14 cellular contexts compared by ENCODE assay signal in genomic region chr11:111923951-111924350, GRCh38. TPM values are rescaled to one million over a fixed set of nuclear protein-coding genes. Genes with fewer than 3 reads are reported as not detected.
DNase-seq lines count a peak whose midpoint lies in the region; ATAC-seq, FAIRE-seq and TF ChIP-seq lines count a peak whose summit lies in the region.
"Had no signal": no experiment of that assay in that cellular context is flagged by ENCODE, and none has a peak within 500 bp of the region (broad histone marks: within the 10 kb centered on the region; RNA-seq: fewer than 3 reads in every experiment).

No MANE protein-coding gene starts in this region.

- TF ChIP-seq EP300 in tibial nerve (IDR thresholded peaks at IDR 0.05), result no peak

- peaks cover 4% of the 10 kb centered on the region for H3K4me1 ChIP-seq in OCI-LY3 (ENCODE audit: low read length)
- peaks cover 18 to 19% of the 10 kb centered on the region in 2 donors for H3K4me1 ChIP-seq in duodenal mucosa (ENCODE audit: control insufficient read depth in 1 of 2, insufficient read depth in 2 of 2, low read length in 2 of 2)
- H3K4me1 ChIP-seq in neural progenitor cell, result peaks cover 26% of the 10 kb centered on the region
- H3K4me1 ChIP-seq in tibial nerve, result peaks cover 0 to 60% (median 36%) of the 10 kb centered on the region in 4 donors

- intact Hi-C loops in activated T-helper 2 cell treated with anti-CD3 and anti-CD28 coated beads, Interferon-gamma antibody, Interleukin-2, Interleukin-4, amounts not matched to agents 10 μg/mL and 5 μg/mL and 100 μg/mL, durations not matched to agents 14 hours and 24 hours and 36 hours (cut with micrococcal nuclease), result no loop called here

- no peak overlapping the region for H3K27ac ChIP-seq in OCI-LY3 (ENCODE audit: low read length)
- peak overlapping the region; percentile 46 for H3K27ac ChIP-seq in duodenal mucosa (ENCODE audit: low read depth, low read length)
- peak overlapping the region; percentile 40 for H3K27ac ChIP-seq in neural progenitor cell
- peak overlapping the region; percentile 78 to 93 (median 86) for H3K27ac ChIP-seq in tibial nerve

- peaks cover 3% of the 10 kb centered on the region for H3K27me3 Mint-ChIP-seq in neural progenitor cell (ENCODE audit: insufficient read depth, low read depth)
- H3K27me3 Mint-ChIP-seq in activated T-helper 2 cell treated with anti-CD3 and anti-CD28 coated beads, Interferon-gamma antibody, Interleukin-2, Interleukin-4, amounts not matched to agents 10 μg/mL and 5 μg/mL and 100 μg/mL, durations not matched to agents 14 hours and 24 hours and 36 hours (ENCODE audit: low read depth), result peaks cover 14% of the 10 kb centered on the region

- H3K36me3 ChIP-seq in OCI-LY3 (replicated peaks; ENCODE audit: low read depth, low read length), result no peaks in the 10 kb centered on the region
- no peaks in the 10 kb centered on the region for H3K36me3 ChIP-seq in duodenal mucosa (ENCODE audit: control insufficient read depth in 1 of 2, insufficient read depth in 2 of 2, low read length in 2 of 2)
- no peaks in the 10 kb centered on the region for H3K36me3 ChIP-seq in neural progenitor cell
- H3K36me3 ChIP-seq in tibial nerve, result no peaks in the 10 kb centered on the region

- H3K9me3 ChIP-seq in OCI-LY3 (ENCODE audit: insufficient read depth, low read length) (no peaks in the 10 kb centered on the region), duodenal mucosa (ENCODE audit: control insufficient read depth in 1 of 2, low read length in 2 of 2) (no peaks in the 10 kb centered on the region), neural progenitor cell (ENCODE audit: low read depth) (no peaks in the 10 kb centered on the region), tibial nerve (no peaks in the 10 kb centered on the region)

- no peak overlapping the region for H3K4me3 Mint-ChIP-seq in neural progenitor cell
- H3K4me3 Mint-ChIP-seq in activated T-helper 2 cell treated with anti-CD3 and anti-CD28 coated beads, Interferon-gamma antibody, Interleukin-2, Interleukin-4, amounts not matched to agents 10 μg/mL and 5 μg/mL and 100 μg/mL, durations not matched to agents 14 hours and 24 hours and 36 hours (ENCODE audit: low read depth), result no peak overlapping the region
- H3K4me3 Mint-ChIP-seq: activated B cell treated with CpG ODN at 0.5 μM for 24 hours; activated T-helper 1 cell treated with anti-CD3 and anti-CD28 coated beads, Interleukin-12 subunit alpha, Interleukin-12 subunit beta, Interleukin-2, Interleukin-4 antibody, amounts not matched to agents 30 ng/mL and 10 ng/mL and 1 ng/mL, durations not matched to agents 14 hours and 24 hours and 36 hours had no signal

- H3K4me2 ChIP-seq in OCI-LY3 (ENCODE audit: low read length) (no peak overlapping the region), neural progenitor cell (no peak overlapping the region)

- H3K27me3 ChIP-seq in OCI-LY3 (ENCODE audit: low read depth, low read length) (peaks cover 5% of the 10 kb centered on the region; the same call in 1 of the 2 replicates), duodenal mucosa (ENCODE audit: control insufficient read depth in 1 of 2, insufficient read depth in 2 of 2, low read length in 2 of 2) (no peaks in the 10 kb centered on the region), neural progenitor cell (no peaks in the 10 kb centered on the region), tibial nerve (no peaks in the 10 kb centered on the region)

- 0 out of 2 replicates have a peak overlapping the region, but pooled peaks have one; percentile 88 for H2AFZ ChIP-seq in OCI-LY3 (ENCODE audit: low read depth, low read length)
- H2AFZ ChIP-seq in neural progenitor cell (replicated peaks), result peak overlapping the region; percentile 82

- no peak for DNase-seq in neural progenitor cell (ENCODE audit: low spot score)
- DNase-seq in tibial nerve (ENCODE audit: low spot score in 2 of 2), result no peak
- no peak for DNase-seq in activated T-helper 2 cell treated with anti-CD3 and anti-CD28 coated beads, Interferon-gamma antibody, Interleukin-2, Interleukin-4, amounts not matched to agents 10 μg/mL and 5 μg/mL and 100 μg/mL, durations not matched to agents 14 hours and 24 hours and 36 hours (ENCODE audit: low spot score)
- DNase-seq in frontal cortex (ENCODE audit: low spot score in 2 of 2), result no peak
- DNase-seq: activated B cell treated with CpG ODN at 0.5 μM for 24 hours; DMS79 treated with DMSO at 0.1 percent for 48 hours; effector CD4-positive, alpha-beta T cell; NCI-H226 had no signal

- TF ChIP-seq CTCF in OCI-LY3 (IDR thresholded peaks at IDR 0.05; ENCODE audit: low read depth, low read length) (no peak), neural progenitor cell (IDR thresholded peaks at IDR 0.05) (no peak), tibial nerve (IDR thresholded peaks at IDR 0.05) (no peak)

- ATAC-seq in GM18519 (IDR thresholded peaks at IDR 0.05; ENCODE audit: low FRiP score, unreplicated experiment), result no peak

- FAIRE-seq in frontal cortex (lab: Jason Lieb, UNC), result no peak
- FAIRE-seq: GM18507 had no signal

- H4K20me1 ChIP-seq in OCI-LY3 (ENCODE audit: insufficient read depth, low read length) (no peaks in the 10 kb centered on the region), neural progenitor cell (ENCODE audit: low read depth) (no peaks in the 10 kb centered on the region)

- H3K9ac ChIP-seq in OCI-LY3 (ENCODE audit: low read length), result no peak overlapping the region
- H3K9ac ChIP-seq in duodenal mucosa (ENCODE audit: low read depth in 1 of 2, low read length in 2 of 2), result no peak overlapping the region
- H3K9ac ChIP-seq in neural progenitor cell, result no peak overlapping the region

- H3K4me3 ChIP-seq in OCI-LY3 (ENCODE audit: low read length) (no peak overlapping the region), duodenal mucosa (ENCODE audit: low read depth in 1 of 2, low read length in 2 of 2) (no peak overlapping the region), neural progenitor cell (no peak overlapping the region), tibial nerve (peak overlapping the region in 1 of 4 donors; percentile 19)

- TF ChIP-seq POLR2A in tibial nerve (IDR thresholded peaks at IDR 0.05), result no peak

- no peaks in the 10 kb centered on the region for H3K36me3 Mint-ChIP-seq in neural progenitor cell
- H3K36me3 Mint-ChIP-seq in activated T-helper 2 cell treated with anti-CD3 and anti-CD28 coated beads, Interferon-gamma antibody, Interleukin-2, Interleukin-4, amounts not matched to agents 10 μg/mL and 5 μg/mL and 100 μg/mL, durations not matched to agents 14 hours and 24 hours and 36 hours (ENCODE audit: low read depth), result no peaks in the 10 kb centered on the region

- H3K9me3 Mint-ChIP-seq in neural progenitor cell, result no peaks in the 10 kb centered on the region
- H3K9me3 Mint-ChIP-seq in activated T-helper 2 cell treated with anti-CD3 and anti-CD28 coated beads, Interferon-gamma antibody, Interleukin-2, Interleukin-4, amounts not matched to agents 10 μg/mL and 5 μg/mL and 100 μg/mL, durations not matched to agents 14 hours and 24 hours and 36 hours, result no peaks in the 10 kb centered on the region
- H3K9me3 Mint-ChIP-seq: activated B cell treated with CpG ODN at 0.5 μM for 24 hours; activated T-helper 1 cell treated with anti-CD3 and anti-CD28 coated beads, Interleukin-12 subunit alpha, Interleukin-12 subunit beta, Interleukin-2, Interleukin-4 antibody, amounts not matched to agents 30 ng/mL and 10 ng/mL and 1 ng/mL, durations not matched to agents 14 hours and 24 hours and 36 hours had no signal

- H3F3A ChIP-seq in neural progenitor cell (ENCODE audit: low read depth), result peaks cover 20% of the 10 kb centered on the region

- no peaks in the 10 kb centered on the region for H3K79me2 ChIP-seq in OCI-LY3 (ENCODE audit: low read length)
- H3K79me2 ChIP-seq in neural progenitor cell (ENCODE audit: low read depth), result no peaks in the 10 kb centered on the region

- H3K27ac Mint-ChIP-seq in neural progenitor cell, result no peak overlapping the region
- no peak overlapping the region for H3K27ac Mint-ChIP-seq in activated T-helper 2 cell treated with anti-CD3 and anti-CD28 coated beads, Interferon-gamma antibody, Interleukin-2, Interleukin-4, amounts not matched to agents 10 μg/mL and 5 μg/mL and 100 μg/mL, durations not matched to agents 14 hours and 24 hours and 36 hours
- H3K27ac Mint-ChIP-seq: activated B cell treated with CpG ODN at 0.5 μM for 24 hours; activated T-helper 1 cell treated with anti-CD3 and anti-CD28 coated beads, Interleukin-12 subunit alpha, Interleukin-12 subunit beta, Interleukin-2, Interleukin-4 antibody, amounts not matched to agents 30 ng/mL and 10 ng/mL and 1 ng/mL, durations not matched to agents 14 hours and 24 hours and 36 hours had no signal

- peaks cover 34% of the 10 kb centered on the region for H3K4me1 Mint-ChIP-seq in neural progenitor cell
- H3K4me1 Mint-ChIP-seq in activated T-helper 2 cell treated with anti-CD3 and anti-CD28 coated beads, Interferon-gamma antibody, Interleukin-2, Interleukin-4, amounts not matched to agents 10 μg/mL and 5 μg/mL and 100 μg/mL, durations not matched to agents 14 hours and 24 hours and 36 hours (ENCODE audit: low read depth), result peaks cover 16% of the 10 kb centered on the region

RNA-seq across cellular contexts. Expression of gene C11orf52, which starts 5.2 kb away (rescaled TPM):
- total RNA-seq in neural progenitor cell (ENCODE audit: low replicate concordance) (0.65 TPM in 1 of 2 replicates, not detected in the other), tibial nerve (1 to 10 TPM in 2 of 4 donors, not detected in 2; 5.0 to 6.9 TPM), frontal cortex (not detected)
- total RNA-seq in activated T-helper 2 cell treated with anti-CD3 and anti-CD28 coated beads, Interferon-gamma antibody, Interleukin-2, Interleukin-4, amounts not matched to agents 10 μg/mL and 5 μg/mL and 100 μg/mL, durations not matched to agents 14 hours and 24 hours and 36 hours, result not detected in 2 replicates
- total RNA-seq: activated B cell treated with CpG ODN at 0.5 μM for 24 hours; activated T-helper 1 cell treated with anti-CD3 and anti-CD28 coated beads, Interleukin-12 subunit alpha, Interleukin-12 subunit beta, Interleukin-2, Interleukin-4 antibody, amounts not matched to agents 30 ng/mL and 10 ng/mL and 1 ng/mL, durations not matched to agents 14 hours and 24 hours and 36 hours had no signal

RNA-seq across cellular contexts. Expression of gene HSPB2, which starts 11.4 kb away (rescaled TPM):
- total RNA-seq in neural progenitor cell (ENCODE audit: low replicate concordance), result not detected in 2 replicates
- 1 to 10 TPM in 3 of 4 donors, under 1 TPM in 1; 0.21 to 5.0 (median 1.7) TPM for total RNA-seq in tibial nerve
- total RNA-seq in activated T-helper 2 cell treated with anti-CD3 and anti-CD28 coated beads, Interferon-gamma antibody, Interleukin-2, Interleukin-4, amounts not matched to agents 10 μg/mL and 5 μg/mL and 100 μg/mL, durations not matched to agents 14 hours and 24 hours and 36 hours, result not detected in 2 replicates
- 0.82 TPM for total RNA-seq in frontal cortex
- total RNA-seq: activated B cell treated with CpG ODN at 0.5 μM for 24 hours; activated T-helper 1 cell treated with anti-CD3 and anti-CD28 coated beads, Interleukin-12 subunit alpha, Interleukin-12 subunit beta, Interleukin-2, Interleukin-4 antibody, amounts not matched to agents 30 ng/mL and 10 ng/mL and 1 ng/mL, durations not matched to agents 14 hours and 24 hours and 36 hours; pulmonary artery endothelial cell had no signal

RNA-seq across cellular contexts. Expression of gene CRYAB, which starts 12.4 kb away (rescaled TPM):
- 0.45 TPM in 1 of 2 replicates, not detected in the other for total RNA-seq in neural progenitor cell (ENCODE audit: low replicate concordance)
- 100 to 1,000 TPM; 353 to 879 (median 645) TPM for total RNA-seq in tibial nerve
- total RNA-seq in activated T-helper 2 cell treated with anti-CD3 and anti-CD28 coated beads, Interferon-gamma antibody, Interleukin-2, Interleukin-4, amounts not matched to agents 10 μg/mL and 5 μg/mL and 100 μg/mL, durations not matched to agents 14 hours and 24 hours and 36 hours, result not detected in 2 replicates
- 6.5 TPM for total RNA-seq in frontal cortex
- total RNA-seq: activated B cell treated with CpG ODN at 0.5 μM for 24 hours; activated T-helper 1 cell treated with anti-CD3 and anti-CD28 coated beads, Interleukin-12 subunit alpha, Interleukin-12 subunit beta, Interleukin-2, Interleukin-4 antibody, amounts not matched to agents 30 ng/mL and 10 ng/mL and 1 ng/mL, durations not matched to agents 14 hours and 24 hours and 36 hours had no signal

RNA-seq across cellular contexts. Expression of gene DIXDC1, which starts 13.2 kb away (rescaled TPM):
- 23.6 and 25.2 TPM in 2 replicates for total RNA-seq in neural progenitor cell (ENCODE audit: low replicate concordance)
- total RNA-seq in tibial nerve, result 10 to 100 TPM; 43.8 to 69.3 (median 49.5) TPM
- 30.0 and 30.7 TPM in 2 replicates for total RNA-seq in activated T-helper 2 cell treated with anti-CD3 and anti-CD28 coated beads, Interferon-gamma antibody, Interleukin-2, Interleukin-4, amounts not matched to agents 10 μg/mL and 5 μg/mL and 100 μg/mL, durations not matched to agents 14 hours and 24 hours and 36 hours
- total RNA-seq in frontal cortex, result 70.5 TPM

RNA-seq across cellular contexts. Expression of gene CFAP68, which starts 44.6 kb away (rescaled TPM):
- total RNA-seq in neural progenitor cell (ENCODE audit: low replicate concordance) (28.6 and 46.7 TPM in 2 replicates), tibial nerve (10 to 100 TPM; 25.3 to 29.3 (median 28.1) TPM), frontal cortex (15.1 TPM)
- 19.4 and 22.2 TPM in 2 replicates for total RNA-seq in activated T-helper 2 cell treated with anti-CD3 and anti-CD28 coated beads, Interferon-gamma antibody, Interleukin-2, Interleukin-4, amounts not matched to agents 10 μg/mL and 5 μg/mL and 100 μg/mL, durations not matched to agents 14 hours and 24 hours and 36 hours

Comparison
In these comparisons a context has a peak if more than half of its experiments do, and no peak if none do; other contexts are left out.
1. RNA of gene CRYAB, which starts 12.4 kb away (total RNA-seq): 353 to 879 TPM in tibial nerve; 6.5 TPM in frontal cortex (single experiment), 0.45 TPM in neural progenitor cell and not detected in activated T-helper 2 cell treated with anti-CD3 and anti-CD28 coated beads, Interferon-gamma antibody, Interleukin-2, Interleukin-4, amounts not matched to agents 10 μg/mL and 5 μg/mL and 100 μg/mL, durations not matched to agents 14 hours and 24 hours and 36 hours; every median in the first group is over 10 times any median in the second.